Comparison of ENCODE assay signal across 8 cellular contexts in genomic region chr5:142024771-142025304, GRCh38. TPM values are rescaled to one million over a fixed set of nuclear protein-coding genes. Genes with fewer than 3 reads are reported as not detected.
DNase-seq lines count a peak whose midpoint lies in the region; ATAC-seq and TF ChIP-seq lines count a peak whose summit lies in the region.

No MANE protein-coding gene starts in this region.

- H3K27me3 ChIP-seq in hepatocyte (no peaks in the 10 kb centered on the region), rectal smooth muscle tissue (ENCODE audit: control insufficient read depth, insufficient read depth, low read length) (no peaks in the 10 kb centered on the region), vagina (no peaks in the 10 kb centered on the region)

- H3K9me3 ChIP-seq in hepatocyte (ENCODE audit: low read depth) (peaks cover 5% of the 10 kb centered on the region), vagina (no peaks in the 10 kb centered on the region)

- H3K27ac ChIP-seq in hepatocyte (peak overlapping the region; percentile 91), rectal smooth muscle tissue (ENCODE audit: low read depth, low read length) (peak overlapping the region; percentile 77), vagina (peak overlapping the region; percentile 68)

- no peaks in the 10 kb centered on the region for H4K20me1 ChIP-seq in hepatocyte (ENCODE audit: insufficient read depth, poor library complexity, severe bottlenecking)

- H3K36me3 ChIP-seq in hepatocyte (replicated peaks; ENCODE audit: insufficient read depth, low read depth) (no peaks in the 10 kb centered on the region), rectal smooth muscle tissue (ENCODE audit: control insufficient read depth, insufficient read depth, low read length) (no peaks in the 10 kb centered on the region), vagina (no peaks in the 10 kb centered on the region)

- no peaks in the 10 kb centered on the region for H3K79me2 ChIP-seq in hepatocyte

- no peak for TF ChIP-seq POLR2A in vagina (IDR thresholded peaks at IDR 0.05)

- in situ Hi-C loops in astrocyte of the cerebellum (cut with HindIII; ENCODE audit: low sequenced_read_pairs): no loop called here

- H3K4me3 ChIP-seq in astrocyte of the cerebellum (ENCODE audit: low read depth, low read length) (peak overlapping the region; percentile 36), hepatocyte (peak overlapping the region; percentile 44), rectal smooth muscle tissue (ENCODE audit: low read length) (peak overlapping the region; percentile 54), vagina (peak overlapping the region; percentile 43 to 51)

- WGBS in hepatocyte (ENCODE audit: low lambda C conversion rate, missing lambda C conversion rate): under 1% methylated on average over 26 of the region's 26 CpGs

- H3K9me2 ChIP-seq in hepatocyte (replicated peaks; ENCODE audit: insufficient read depth): no peaks in the 10 kb centered on the region

- intact Hi-C loops in vagina (cut with DNase I): no loop called here

- H3K4me2 ChIP-seq in hepatocyte: peak overlapping the region; percentile 71

- peak overlapping the region; percentile 6 for H3K9ac ChIP-seq in rectal smooth muscle tissue (ENCODE audit: low read length)

- ATAC-seq in GM18508 (IDR thresholded peaks at IDR 0.05; ENCODE audit: insufficient read depth, unreplicated experiment): peak; percentile 91
- peak; percentile 96 for ATAC-seq in HG02970 (IDR thresholded peaks at IDR 0.05; ENCODE audit: low FRiP score, unreplicated experiment)

- TF ChIP-seq CTCF in astrocyte of the cerebellum (IDR thresholded peaks at IDR 0.05; ENCODE audit: low read depth, low read length, missing control alignments) (no peak), hepatocyte (IDR thresholded peaks at IDR 0.05; ENCODE audit: poor library complexity) (no peak), vagina (IDR thresholded peaks at IDR 0.05) (no peak)

- DNase-seq in NCI-H2029 (lab: John Stamatoyannopoulos, UW): peak; percentile 88
- DNase-seq in T-helper 9 cell: peak; percentile 70
- no peak for DNase-seq in astrocyte of the cerebellum (ENCODE audit: low read depth)
- peak; percentile 89 for DNase-seq in hepatocyte (ENCODE audit: low spot score)
- DNase-seq in vagina (ENCODE audit: extremely low spot score in 2 of 2): no peak

- peaks cover 7% of the 10 kb centered on the region for H3K4me1 ChIP-seq in hepatocyte (ENCODE audit: insufficient read depth)
- H3K4me1 ChIP-seq in rectal smooth muscle tissue (ENCODE audit: control insufficient read depth, insufficient read depth, low read length): peaks cover 2% of the 10 kb centered on the region
- peaks cover 6% of the 10 kb centered on the region for H3K4me1 ChIP-seq in vagina

- H2AFZ ChIP-seq in hepatocyte: peak overlapping the region; percentile 61

RNA-seq across cellular contexts. Expression of gene GNPDA1, which starts 12.0 kb away (rescaled TPM):
- total RNA-seq in hepatocyte (106 and 126 TPM in 2 replicates), vagina (25.3 TPM)
- 85.3 and 97.3 TPM in 2 replicates for polyA plus RNA-seq in hepatocyte

RNA-seq across cellular contexts. Expression of gene RNF14, which starts 55.9 kb away (rescaled TPM):
- total RNA-seq in hepatocyte (53.0 and 57.8 TPM in 2 replicates), vagina (37.8 TPM)
- polyA plus RNA-seq in hepatocyte: 48.2 and 52.6 TPM in 2 replicates

Comparison
In these comparisons a context has a peak if more than half of its experiments do, and no peak if none do; other contexts are left out.
1. DNase-seq: peak in NCI-H2029 (single experiment), T-helper 9 cell (single experiment) and hepatocyte (single experiment); none in astrocyte of the cerebellum (single experiment) and vagina (0 of 2).
2. Peak in every context shown above with its lines, with median percentiles within 50 percentile points of each other: H3K4me3 ChIP-seq and H3K27ac ChIP-seq.